In genomic region chr11:14973621-14974020, GRCh38 we compare ENCODE assay signal across 1 cellular context.
TF ChIP-seq lines count a peak whose summit lies in the region.

No MANE protein-coding gene starts in this region.

TF ChIP-seq in IMR-90, 13 proteins besides CTCF, POLR2A, EP300 and RAD21 (continued from another document):
- TF ChIP-seq USF2 (IDR thresholded peaks at IDR 0.05; ENCODE audit: low read depth, low read length) (no peak), SMC3 (IDR thresholded peaks at IDR 0.05; ENCODE audit: low read depth, low read length) (no peak)
TF ChIP-seq in IMR-90: peak in this region for 0.
